8 cellular contexts compared by ENCODE assay signal in the genomic region with DNA sequence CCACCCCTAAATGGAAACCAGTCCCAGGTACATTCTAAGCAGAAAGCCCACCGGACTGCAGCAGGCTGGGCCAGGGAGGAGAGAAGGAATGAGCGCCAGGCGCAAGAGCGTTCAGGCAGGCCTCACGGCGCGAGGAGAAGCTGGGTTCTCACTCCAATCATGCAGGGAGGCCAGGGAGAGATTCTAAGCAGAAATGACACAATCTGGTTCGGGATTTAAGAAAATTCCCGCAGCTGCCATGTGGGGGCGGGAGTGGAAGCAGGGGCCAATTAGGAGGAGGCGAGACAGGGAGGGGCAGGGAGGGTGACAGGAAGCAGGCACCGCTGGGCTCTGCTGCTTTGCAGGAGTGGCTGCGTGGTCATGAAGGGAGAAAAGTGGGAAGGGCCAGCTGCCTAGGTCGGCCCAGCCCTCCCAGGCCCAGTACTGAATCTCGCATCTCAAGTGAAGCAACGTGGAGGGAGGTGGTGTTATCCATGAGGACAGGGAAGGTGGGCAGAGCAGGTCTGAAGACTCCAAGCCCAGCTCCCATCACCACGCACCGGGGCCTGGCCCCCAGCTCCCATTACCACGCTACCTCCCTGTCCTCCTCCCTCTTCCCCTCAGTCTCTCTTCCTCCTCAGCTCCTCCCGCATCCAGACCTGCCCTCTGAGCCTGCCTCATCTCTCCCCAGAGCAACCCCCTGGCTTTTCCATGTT. TPM values are rescaled to one million over a fixed set of nuclear protein-coding genes. Genes with fewer than 3 reads are reported as not detected.
DNase-seq lines count a peak whose midpoint lies in the region; ATAC-seq lines count a peak whose summit lies in the region.

No MANE protein-coding gene starts in this region.

- peak; percentile 61 for DNase-seq in DMS53 (lab: John Stamatoyannopoulos, UW)
- no peak for DNase-seq in DMS53 treated with DMSO at 0.1 percent for 48 hours (lab: John Stamatoyannopoulos, UW; ENCODE audit: unreplicated experiment)
- DNase-seq in RPMI8226, result peak; percentile 10
- peak in 41 of 42 donors; percentile 26 to 90 (median 70) for DNase-seq in head of caudate nucleus
- no peak for DNase-seq in sciatic nerve (ENCODE audit: low spot score)
- no peak for DNase-seq in NCI-H2107 (lab: John Stamatoyannopoulos, UW)
- no peak for DNase-seq in activated T-cell treated with anti-CD3 and anti-CD28 coated beads, Interleukin-2, amount 50 U/mL, for 4 hours
- no peak for DNase-seq in NCI-H1930 (lab: John Stamatoyannopoulos, UW)

- no peak overlapping the region for H3K4me3 Mint-ChIP-seq in activated T-cell treated with anti-CD3 and anti-CD28 coated beads, Interleukin-2, amount 50 U/mL, for 4 hours

- intact Hi-C loops in head of caudate nucleus (cut with DNase I), result no loop called here
- intact Hi-C loops in sciatic nerve (cut with DNase I), result no loop called here

- peak; percentile 77 for ATAC-seq in sciatic nerve
- no peak for ATAC-seq in activated T-cell treated with anti-CD3 and anti-CD28 coated beads, Interleukin-2, amount 50 U/mL, for 4 hours

- peaks cover 10% of the 10 kb centered on the region for H3K4me1 Mint-ChIP-seq in activated T-cell treated with anti-CD3 and anti-CD28 coated beads, Interleukin-2, amount 50 U/mL, for 4 hours (ENCODE audit: low read depth)

- H3K27me3 Mint-ChIP-seq in activated T-cell treated with anti-CD3 and anti-CD28 coated beads, Interleukin-2, amount 50 U/mL, for 4 hours (ENCODE audit: low read depth), result no peaks in the 10 kb centered on the region

- peaks cover 1% of the 10 kb centered on the region for H3K36me3 Mint-ChIP-seq in activated T-cell treated with anti-CD3 and anti-CD28 coated beads, Interleukin-2, amount 50 U/mL, for 4 hours (ENCODE audit: insufficient read depth)

- no peaks in the 10 kb centered on the region for H3K9me3 Mint-ChIP-seq in activated T-cell treated with anti-CD3 and anti-CD28 coated beads, Interleukin-2, amount 50 U/mL, for 4 hours

RNA-seq across cellular contexts. Expression of a gene that starts 11.8 kb away (rescaled TPM):
- 18.0 TPM for total RNA-seq in sciatic nerve
- 1 to 10 TPM; 7.0 to 9.3 (median 7.1) TPM for total RNA-seq in activated T-cell treated with anti-CD3 and anti-CD28 coated beads, Interleukin-2, amount 50 U/mL, for 4 hours

Comparison
In these comparisons a context has a peak if more than half of its experiments do, and no peak if none do; other contexts are left out.
1. DNase-seq: peak in DMS53 (single experiment), RPMI8226 (single experiment) and head of caudate nucleus (41 of 42); none in DMS53 treated with DMSO at 0.1 percent for 48 hours (single experiment), sciatic nerve (single experiment), NCI-H2107 (single experiment), activated T-cell treated with anti-CD3 and anti-CD28 coated beads, Interleukin-2, amount 50 U/mL, for 4 hours (single experiment) and NCI-H1930 (0 of 2).